ENCODE assay signal across 15 cellular contexts in the genomic region with DNA sequence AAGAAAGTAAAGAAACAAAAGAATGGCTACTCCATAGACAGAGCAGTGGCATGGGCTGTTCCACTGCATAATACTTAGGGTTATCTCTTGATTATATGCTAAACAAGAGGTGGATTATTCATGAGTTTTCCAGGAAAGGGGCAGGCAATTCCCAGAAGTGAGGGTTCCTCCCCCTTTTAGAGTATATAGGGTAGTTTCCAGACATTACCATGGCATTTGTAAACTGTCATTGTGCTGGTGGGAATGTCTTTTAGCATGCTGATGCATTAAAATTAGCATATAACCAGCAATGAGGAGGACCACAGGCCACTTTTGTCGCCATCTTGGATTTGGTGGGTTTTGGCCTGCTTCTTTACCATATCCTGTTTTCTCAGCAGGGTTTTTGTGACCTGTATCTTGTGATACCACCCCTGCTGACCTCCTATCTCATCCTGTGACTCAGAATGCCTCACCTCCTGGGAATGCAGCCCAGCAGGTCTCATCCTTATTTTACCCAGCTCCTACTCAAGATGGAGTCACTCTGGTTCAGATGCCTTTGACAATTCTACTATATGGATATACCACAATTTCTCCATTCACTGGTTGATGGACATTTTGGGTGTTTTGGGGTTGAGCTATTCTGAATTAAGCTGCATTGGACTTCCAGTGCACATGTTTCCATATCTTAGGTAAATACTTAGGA.
DNase-seq lines count a peak whose midpoint lies in the region; ATAC-seq and TF ChIP-seq lines count a peak whose summit lies in the region.
"Had no signal": no experiment of that assay in that cellular context is flagged by ENCODE, and none has a peak within 500 bp of the region (broad histone marks: within the 10 kb centered on the region; RNA-seq: fewer than 3 reads in every experiment).

No MANE protein-coding gene starts in this region.

- H3K79me2 ChIP-seq in hepatocyte: no peaks in the 10 kb centered on the region

- no peak overlapping the region for H3K4me3 ChIP-seq in AG04450 (ENCODE audit: low read depth, low read length)
- no peak overlapping the region for H3K4me3 ChIP-seq in HUES48 (ENCODE audit: low read depth, low read length)
- H3K4me3 ChIP-seq in hepatocyte: no peak overlapping the region
- H3K4me3 ChIP-seq in effector memory CD4-positive, alpha-beta T cell (ENCODE audit: insufficient read depth, low read depth, low read length, poor library complexity, severe bottlenecking): no peak overlapping the region

- no peak overlapping the region for H2AFZ ChIP-seq in hepatocyte

- H3K4me1 ChIP-seq in HUES48 (ENCODE audit: control insufficient read depth, insufficient read depth, low read length) (peaks cover 16% of the 10 kb centered on the region), hepatocyte (ENCODE audit: insufficient read depth) (peaks cover 6% of the 10 kb centered on the region)
- H3K4me1 ChIP-seq in effector memory CD4-positive, alpha-beta T cell (ENCODE audit: control insufficient read depth, insufficient read depth, low read length, poor library complexity, severe bottlenecking): no peaks in the 10 kb centered on the region

- DNase-seq in AG04450 (ENCODE audit: low read depth, low spot score) (no peak), WTC11 (ENCODE audit: low spot score) (peak; percentile 18), hepatocyte (ENCODE audit: low spot score) (peak; percentile 13), NCI-H446 treated with DMSO at 0.1 percent for 48 hours (lab: John Stamatoyannopoulos, UW) (no peak), CD14-positive monocyte (ENCODE audit: low spot score) (no peak), NCI-H128 (lab: John Stamatoyannopoulos, UW; ENCODE audit: unreplicated experiment) (no peak)
- DNase-seq in effector memory CD4-positive, alpha-beta T cell: no peak
- DNase-seq: activated T-cell treated with anti-CD3 and anti-CD28 coated beads for 4 hours; NCI-H1092; NCI-H446; SHP77 treated with DMSO at 0.1 percent for 48 hours; stimulated activated CD4-positive, alpha-beta T cell treated with anti-CD3 and anti-CD28 coated beads, Interleukin-15, amount 100 ng/mL, for 24 hours; stimulated activated CD8-positive, alpha-beta memory T cell treated with anti-CD3 and anti-CD28 coated beads, Interleukin-4, amount 100 ng/mL, for 48 hours had no signal

- TF ChIP-seq CTCF in AG04450 (IDR thresholded peaks at IDR 0.05; ENCODE audit: low read depth, low read length) (no peak), WTC11 (IDR thresholded peaks at IDR 0.05) (no peak), hepatocyte (IDR thresholded peaks at IDR 0.05; ENCODE audit: poor library complexity) (no peak), CD14-positive monocyte (IDR thresholded peaks at IDR 0.05) (no peak)

- no peaks in the 10 kb centered on the region for H3K27me3 Mint-ChIP-seq in WTC11 (ENCODE audit: low read depth)
- H3K27me3 Mint-ChIP-seq in CD14-positive monocyte (ENCODE audit: low read depth in 3 of 3): peaks cover 0 to 3% (median 1%) of the 10 kb centered on the region in 3 donors
- H3K27me3 Mint-ChIP-seq: B cell had no signal

- POLR2A ChIA-PET in AG04450 (lab: Yijun Ruan, JAX) (no interaction called here), WTC11 (lab: Charles Lee) (no interaction called here)

- H3K9me2 ChIP-seq in hepatocyte (replicated peaks; ENCODE audit: insufficient read depth): no peaks in the 10 kb centered on the region

- H3K9ac ChIP-seq in HUES48 (ENCODE audit: low read depth, low read length): no peak overlapping the region

- H3K4me3 Mint-ChIP-seq in WTC11 (no peak overlapping the region), CD14-positive monocyte (no peak overlapping the region)
- H3K4me3 Mint-ChIP-seq: B cell had no signal

- H4K20me1 ChIP-seq in hepatocyte (ENCODE audit: insufficient read depth, poor library complexity, severe bottlenecking): no peaks in the 10 kb centered on the region

- intact Hi-C loops in CD14-positive monocyte (cut with micrococcal nuclease): no loop called here

- H3K36me3 Mint-ChIP-seq in WTC11 (peaks cover 12% of the 10 kb centered on the region), CD14-positive monocyte (peaks cover 14 to 20% of the 10 kb centered on the region in 2 donors)

- WGBS in hepatocyte (ENCODE audit: low lambda C conversion rate, missing lambda C conversion rate): 90% methylated on average over 1 of the region's 1 CpG

- H3K27ac Mint-ChIP-seq in WTC11: peak overlapping the region; percentile 68
- no peak overlapping the region for H3K27ac Mint-ChIP-seq in CD14-positive monocyte
- H3K27ac Mint-ChIP-seq: B cell had no signal

- no peaks in the 10 kb centered on the region for H3K27me3 ChIP-seq in AG04450 (ENCODE audit: control insufficient read depth, insufficient read depth, low read length)
- H3K27me3 ChIP-seq in HUES48 (ENCODE audit: control insufficient read depth, insufficient read depth, low read length): no peaks in the 10 kb centered on the region
- no peaks in the 10 kb centered on the region for H3K27me3 ChIP-seq in hepatocyte
- no peaks in the 10 kb centered on the region for H3K27me3 ChIP-seq in effector memory CD4-positive, alpha-beta T cell (replicated peaks; ENCODE audit: control insufficient read depth, insufficient read depth, low read length, poor library complexity, severe bottlenecking)

- H3K9me3 Mint-ChIP-seq in WTC11 (peaks cover 19% of the 10 kb centered on the region), CD14-positive monocyte (peaks cover 0 to 5% (median 3%) of the 10 kb centered on the region in 7 donors)

- H3K36me3 ChIP-seq in HUES48 (ENCODE audit: control insufficient read depth, insufficient read depth, low read length) (no peaks in the 10 kb centered on the region), hepatocyte (replicated peaks; ENCODE audit: insufficient read depth, low read depth) (no peaks in the 10 kb centered on the region)
- H3K36me3 ChIP-seq in effector memory CD4-positive, alpha-beta T cell (ENCODE audit: control insufficient read depth, insufficient read depth, low read length): no peaks in the 10 kb centered on the region

- H3K4me1 Mint-ChIP-seq in WTC11 (peaks cover 9% of the 10 kb centered on the region), CD14-positive monocyte (peaks cover 3% of the 10 kb centered on the region)
- H3K4me1 Mint-ChIP-seq: B cell had no signal

- CTCF ChIA-PET in AG04450 (lab: Charles Lee) (no interaction called here), WTC11 (lab: Charles Lee) (interaction anchor here (1.1 kb wide), 1 partner anchor 71 kb away, joined by 3 read pairs; no protein-coding TSS in a partner anchor)

- H3K4me2 ChIP-seq in hepatocyte: no peak overlapping the region

- peak; percentile 84 for ATAC-seq in WTC11

- H3K9me3 ChIP-seq in AG04450 (ENCODE audit: control insufficient read depth, insufficient read depth, low read length): no peaks in the 10 kb centered on the region
- no peaks in the 10 kb centered on the region for H3K9me3 ChIP-seq in HUES48 (ENCODE audit: control insufficient read depth, insufficient read depth, low read length)
- H3K9me3 ChIP-seq in hepatocyte (ENCODE audit: low read depth): no peaks in the 10 kb centered on the region
- no peaks in the 10 kb centered on the region for H3K9me3 ChIP-seq in effector memory CD4-positive, alpha-beta T cell (ENCODE audit: control insufficient read depth, low read length)

- H3K27ac ChIP-seq in AG04450 (ENCODE audit: low read depth, low read length) (peak overlapping the region; percentile 39), HUES48 (ENCODE audit: low read depth, low read length) (peak overlapping the region; percentile 86), hepatocyte (no peak overlapping the region)
- H3K27ac ChIP-seq in effector memory CD4-positive, alpha-beta T cell (ENCODE audit: insufficient read depth, low read length, poor library complexity, severe bottlenecking): no peak overlapping the region

TF ChIP-seq in WTC11, 78 proteins besides CTCF, POLR2A, EP300 and RAD21:
- peak; percentile 24; the same call in 1 of the 2 replicates for TF ChIP-seq ZNF423 (CRISPR knock-in tag; IDR thresholded peaks at IDR 0.05)
- no peak for TF ChIP-seq USF2 (CRISPR knock-in tag; IDR thresholded peaks at IDR 0.05)
- TF ChIP-seq TEAD1 (CRISPR knock-in tag; IDR thresholded peaks at IDR 0.05): 0 out of 2 replicates have a peak, but pooled peaks have one; percentile 28

Comparison
In these comparisons a context has a peak if more than half of its experiments do, and no peak if none do; other contexts are left out.
1. DNase-seq: peak in WTC11 (single experiment) and hepatocyte (single experiment); none in AG04450 (single experiment), NCI-H446 treated with DMSO at 0.1 percent for 48 hours (single experiment), CD14-positive monocyte (single experiment), effector memory CD4-positive, alpha-beta T cell (0 of 3) and NCI-H128 (single experiment).
2. H3K27ac ChIP-seq: peak in AG04450 (single experiment) and HUES48 (single experiment); none in hepatocyte (single experiment) and effector memory CD4-positive, alpha-beta T cell (single experiment).